17 cellular contexts compared by ENCODE assay signal in the genomic region with DNA sequence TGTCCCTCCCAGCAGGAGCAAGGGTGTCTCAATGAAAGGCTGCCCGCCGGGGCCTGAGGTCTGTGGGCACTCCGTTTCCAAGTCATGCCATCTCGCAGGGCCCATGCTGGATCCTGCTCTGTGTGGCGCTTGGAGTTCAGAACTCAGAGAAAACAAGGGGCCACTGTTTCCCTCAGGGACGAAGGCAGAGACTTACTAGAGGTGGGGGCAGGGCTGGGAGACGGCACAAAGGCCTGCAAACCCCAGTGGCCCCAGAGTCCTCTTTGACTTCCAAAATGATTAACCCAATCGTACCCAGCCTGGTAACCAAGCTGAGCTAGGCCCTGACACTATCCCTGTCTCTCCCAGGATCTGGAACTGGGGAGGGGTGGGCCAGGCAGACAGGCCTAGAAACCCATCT.
DNase-seq lines count a peak whose midpoint lies in the region; ATAC-seq, FAIRE-seq and TF ChIP-seq lines count a peak whose summit lies in the region.
"Had no signal": no experiment of that assay in that cellular context is flagged by ENCODE, and none has a peak within 500 bp of the region (broad histone marks: within the 10 kb centered on the region; RNA-seq: fewer than 3 reads in every experiment).

No MANE protein-coding gene starts in this region.

- H3K4me1 ChIP-seq in HUES48 (ENCODE audit: control insufficient read depth, insufficient read depth, low read length), result peaks cover 8% of the 10 kb centered on the region
- peaks cover 0 to 35% (median 22%) of the 10 kb centered on the region in 4 experiments; a peak in 6 of 7 replicates for H3K4me1 ChIP-seq in H1 (replicated peaks in 1 of 4; ENCODE audit: control insufficient read depth in 3 of 4, insufficient read depth in 4 of 4, low read length in 3 of 4)
- H3K4me1 ChIP-seq: foreskin keratinocyte had no signal

- no peak overlapping the region for H3K23ac ChIP-seq in H1 (ENCODE audit: insufficient read length)

- no peak overlapping the region for H2BK20ac ChIP-seq in H1 (ENCODE audit: low read length)

- no peak overlapping the region for H2BK12ac ChIP-seq in H1 (ENCODE audit: low read depth, low read length)

- POLR2A ChIA-PET in H1 (lab: Charles Lee; ENCODE audit: partially characterized antibody), result no interaction called here

- H2AFZ ChIP-seq in H1 (ENCODE audit: low read length), result no peak overlapping the region

- H2BK15ac ChIP-seq in H1 (ENCODE audit: low read length), result no peak overlapping the region

- no peak overlapping the region for H3K18ac ChIP-seq in H1 (ENCODE audit: extremely low read depth, low read length)

- 0 out of 2 replicates have a peak overlapping the region, but pooled peaks have one; percentile 6 for H2BK5ac ChIP-seq in H1 (ENCODE audit: low read depth, low read length)

- no peak overlapping the region for H3K56ac ChIP-seq in H1 (replicated peaks; ENCODE audit: insufficient read length, low read depth, low read length)

- no peak overlapping the region for H2BK120ac ChIP-seq in H1 (replicated peaks; ENCODE audit: low read depth, low read length)

- no peak for TF ChIP-seq RAD21 in H1 (IDR thresholded peaks at IDR 0.05 in 1 of 2, conservative IDR thresholded peaks at IDR 0.05 in 1 of 2; ENCODE audit: low read depth in 2 of 2, low read length in 2 of 2)

- ATAC-seq in HG02885 (IDR thresholded peaks at IDR 0.05; ENCODE audit: poor library complexity, unreplicated experiment), result no peak
- no peak for ATAC-seq in HG03175 (IDR thresholded peaks at IDR 0.05; ENCODE audit: unreplicated experiment)
- ATAC-seq: activated CD8-positive, alpha-beta memory T cell treated with anti-CD3 and anti-CD28 coated beads, Interleukin-2, amount 10 ng/mL, durations not matched to agents 7 days and 5 days; foreskin keratinocyte had no signal

- no peaks in the 10 kb centered on the region for H3K9me3 ChIP-seq in HUES48 (ENCODE audit: control insufficient read depth, insufficient read depth, low read length)
- H3K9me3 ChIP-seq in H1 (ENCODE audit: insufficient read depth in 2 of 2, low read depth in 1 of 2, low read length in 1 of 2), result no peaks in the 10 kb centered on the region
- H3K9me3 ChIP-seq: MG63, pancreas had no signal

- TF ChIP-seq EP300 in H1 (IDR thresholded peaks at IDR 0.05; ENCODE audit: borderline replicate concordance in 1 of 2, low read depth in 2 of 2, low read length in 2 of 2), result no peak

- peak overlapping the region; percentile 63; the same call in 1 of the 2 replicates for H4K8ac ChIP-seq in H1 (ENCODE audit: extremely low read depth, insufficient read depth, low read length)

- H3K79me1 ChIP-seq in H1 (ENCODE audit: low read depth, low read length), result peaks cover 30% of the 10 kb centered on the region

- H3K79me2 ChIP-seq in H1 (ENCODE audit: control insufficient read depth in 1 of 2, insufficient read depth in 2 of 2, low read length in 2 of 2), result peaks cover 0 to 72% of the 10 kb centered on the region in 2 experiments; a peak in 2 of 4 replicates

- DNase-seq in H1 (ENCODE audit: low read depth in 1 of 2, low spot score in 2 of 2) (no peak), middle frontal gyrus (ENCODE audit: extremely low spot score, low spot score) (peak; percentile 77), substantia nigra (lab: John Stamatoyannopoulos, UW) (peak in 46 of 49 donors; percentile 43 to 95 (median 81)), HuH-7.5 (ENCODE audit: low spot score) (no peak)
- DNase-seq in activated CD8-positive, alpha-beta memory T cell treated with anti-CD3 and anti-CD28 coated beads, Interleukin-2, amount 50 U/mL, for 48 hours, result no peak
- DNase-seq: activated CD8-positive, alpha-beta memory T cell treated with anti-CD3 and anti-CD28 coated beads, Interleukin-2, amount 10 ng/mL, durations not matched to agents 7 days and 5 days; foreskin keratinocyte; MG63; NCI-H187 treated with DMSO at 0.1 percent for 48 hours; NCI-H510A; SW 1271; trophoblast cell had no signal

- H3K4ac ChIP-seq in H1 (replicated peaks; ENCODE audit: insufficient read length, low read depth, low read length), result no peak overlapping the region

- 72% methylated on average over 8 of the region's 8 CpGs; no CpG with 5 or more reads in 1 of the 2 experiments for WGBS in H1 (ENCODE audit: extremely low coverage in 1 of 2, insufficient coverage in 1 of 2, insufficient read length in 1 of 2, insufficient replicate concordance in 2 of 2, low coverage in 1 of 2, low lambda C conversion rate in 2 of 2, missing lambda C conversion rate in 1 of 2), 2 experiments

- no peaks in the 10 kb centered on the region for H3K27me3 ChIP-seq in HUES48 (ENCODE audit: control insufficient read depth, insufficient read depth, low read length)
- H3K27me3 ChIP-seq in H1 (replicated peaks in 1 of 4; ENCODE audit: control insufficient read depth in 3 of 4, extremely low read depth in 1 of 4, insufficient read depth in 3 of 4, low read length in 3 of 4), result no peaks in the 10 kb centered on the region
- H3K27me3 ChIP-seq: foreskin keratinocyte, MG63, pancreas had no signal

- CTCF ChIA-PET in H1 (lab: Charles Lee; ENCODE audit: partially characterized antibody), result interaction anchor here (0.7 to 8.8 kb wide), 7 partner anchors 9 to 94 kb away, joined by 3 to 71 read pairs (median 7); no protein-coding TSS in a partner anchor

- no peak overlapping the region for H2AK5ac ChIP-seq in H1 (ENCODE audit: low read depth, low read length)

- H4K20me1 ChIP-seq in H1 (replicated peaks in 1 of 2; ENCODE audit: control insufficient read depth in 1 of 2, insufficient read depth in 2 of 2, low read length in 2 of 2), result peaks cover 6 to 12% of the 10 kb centered on the region in 2 experiments

- H3K27ac ChIP-seq in HUES48 (ENCODE audit: low read depth, low read length) (peak overlapping the region; percentile 14), H1 (ENCODE audit: low read depth, low read length) (no peak overlapping the region), substantia nigra (ENCODE audit: low read depth, low read length, poor library complexity, severe bottlenecking) (peak overlapping the region; percentile 97)
- H3K27ac ChIP-seq: foreskin keratinocyte had no signal

- TF ChIP-seq POLR2A in H1 (IDR thresholded peaks at IDR 0.05; ENCODE audit: control extremely low read depth in 1 of 2, low read depth in 2 of 2, low read length in 2 of 2), result no peak

- no peak overlapping the region for H4K5ac ChIP-seq in H1 (ENCODE audit: insufficient read length, low read depth, low read length)

- no peak overlapping the region for H3K14ac ChIP-seq in H1 (ENCODE audit: insufficient read length)

- no peak overlapping the region for H4K91ac ChIP-seq in H1 (replicated peaks; ENCODE audit: insufficient read length, low read length)

- FAIRE-seq in H1 (lab: Jason Lieb, UNC), result no peak
- FAIRE-seq: HTR-8/SVneo, pancreas had no signal

- H3K4me2 ChIP-seq in H1 (ENCODE audit: insufficient read depth in 1 of 2, low read depth in 2 of 2, low read length in 2 of 2), result no peak overlapping the region

- peaks cover 13% of the 10 kb centered on the region; the same call in 1 of the 2 replicates for H3K36me3 ChIP-seq in HUES48 (ENCODE audit: control insufficient read depth, insufficient read depth, low read length)
- H3K36me3 ChIP-seq in H1 (ENCODE audit: control insufficient read depth in 2 of 4, insufficient read depth in 4 of 4, low read length in 3 of 4), result no peaks in the 10 kb centered on the region; a peak in 1 of 8 replicates
- H3K36me3 ChIP-seq: MG63, pancreas had no signal

- no peak overlapping the region for H3K9ac ChIP-seq in HUES48 (ENCODE audit: low read depth, low read length)
- H3K9ac ChIP-seq in H1 (replicated peaks in 1 of 4; ENCODE audit: extremely low read depth in 1 of 4, low read depth in 3 of 4, low read length in 3 of 4), result no peak overlapping the region; a peak in 1 of 7 replicates

- no peaks in the 10 kb centered on the region for H3K23me2 ChIP-seq in H1 (ENCODE audit: low read depth, low read length)

- no peak for TF ChIP-seq CTCF in H1 (IDR thresholded peaks at IDR 0.05; ENCODE audit: control extremely low read depth in 1 of 3, insufficient read depth in 1 of 3, low read depth in 1 of 3, low read length in 3 of 3)

- H3K4me3 ChIP-seq in HUES48 (ENCODE audit: low read depth, low read length), result no peak overlapping the region
- H3K4me3 ChIP-seq in H1 (ENCODE audit: extremely low read depth in 1 of 4, insufficient read depth in 2 of 4, low read depth in 3 of 4, low read length in 4 of 4), result no peak overlapping the region
- H3K4me3 ChIP-seq: MG63, pancreas had no signal

TF ChIP-seq in H1, 55 proteins besides CTCF, POLR2A, EP300 and RAD21:
- TF ChIP-seq RFX5 (IDR thresholded peaks at IDR 0.05; ENCODE audit: borderline replicate concordance, low read depth, low read length), result no peak
- peak; percentile 31 for TF ChIP-seq ASH2L (IDR thresholded peaks at IDR 0.05; ENCODE audit: low read length)
- no peak for TF ChIP-seq EZH2 (IDR thresholded peaks at IDR 0.05; ENCODE audit: low read depth, low read length, severe bottlenecking)
- no peak for TF ChIP-seq CHD1 (IDR thresholded peaks at IDR 0.05; ENCODE audit: low read depth, low read length)
- TF ChIP-seq USF2 (IDR thresholded peaks at IDR 0.05; ENCODE audit: low read length), result no peak
- no peak for TF ChIP-seq KDM1A (IDR thresholded peaks at IDR 0.05; ENCODE audit: borderline replicate concordance, low read length)

Comparison
In these comparisons a context has a peak if more than half of its experiments do, and no peak if none do; other contexts are left out.
1. DNase-seq: peak in middle frontal gyrus (single experiment) and substantia nigra (46 of 49); none in H1 (0 of 2), activated CD8-positive, alpha-beta memory T cell treated with anti-CD3 and anti-CD28 coated beads, Interleukin-2, amount 50 U/mL, for 48 hours (single experiment) and HuH-7.5 (single experiment).